ENCODE assay signal across 33 cellular contexts in the genomic region with DNA sequence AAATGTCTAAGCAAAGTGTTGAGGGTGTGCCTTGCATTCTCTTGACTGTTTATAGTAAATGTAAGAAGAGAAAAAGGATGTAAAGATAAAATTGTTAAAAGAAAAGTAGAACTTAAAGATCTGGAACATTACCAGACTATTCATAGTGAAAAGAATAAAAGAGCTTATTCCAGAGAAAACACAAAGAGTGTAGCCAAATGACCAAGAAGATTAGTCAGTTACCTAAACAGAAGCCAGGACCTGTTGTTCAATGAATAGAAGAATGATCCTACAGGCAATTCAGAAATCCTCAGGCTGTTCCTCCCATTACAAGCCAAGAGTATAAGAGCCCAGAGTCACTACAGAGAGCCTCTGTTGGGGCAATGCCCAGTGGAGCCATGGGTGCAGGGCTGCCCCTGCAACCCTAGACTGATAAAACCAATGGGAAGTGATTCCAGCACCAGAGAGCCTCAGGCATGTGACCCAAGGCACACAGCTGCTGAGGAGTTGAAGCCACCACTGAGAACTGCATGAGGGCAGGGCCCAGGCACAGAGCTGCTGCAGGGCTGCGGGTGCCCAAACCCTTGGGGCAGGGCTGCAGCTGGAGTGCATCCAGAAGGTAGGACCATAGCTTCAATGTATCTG.
DNase-seq lines count a peak whose midpoint lies in the region; ATAC-seq, FAIRE-seq and TF ChIP-seq lines count a peak whose summit lies in the region.
"Had no signal": no experiment of that assay in that cellular context is flagged by ENCODE, and none has a peak within 500 bp of the region (broad histone marks: within the 10 kb centered on the region; RNA-seq: fewer than 3 reads in every experiment).

No MANE protein-coding gene starts in this region.

- H2AFZ ChIP-seq in mesenchymal stem cell (ENCODE audit: low read depth, low read length): no peak overlapping the region
- no peak overlapping the region for H2AFZ ChIP-seq in HepG2 (ENCODE audit: low read length)
- H2AFZ ChIP-seq: GM23338, hepatocyte, neural progenitor cell, PC-9 had no signal

- peak; percentile 73 for ATAC-seq in left ventricle myocardium superior
- no peak for ATAC-seq in right cardiac atrium
- no peak for ATAC-seq in GM21447 (IDR thresholded peaks at IDR 0.05; ENCODE audit: unreplicated experiment)
- ATAC-seq in HepG2: no peak
- ATAC-seq: activated CD8-positive, alpha-beta T cell treated with anti-CD3 and anti-CD28 coated beads, Interleukin-2, amount 10 ng/mL, durations not matched to agents 7 days and 5 days; gastroesophageal sphincter; GM23338; K562 had no signal

- H3K4ac ChIP-seq in mesenchymal stem cell (ENCODE audit: low read depth in 1 of 2, low read length in 2 of 2): no peak overlapping the region

- no peaks in the 10 kb centered on the region for H3K36me3 ChIP-seq in mesenchymal stem cell (ENCODE audit: control insufficient read depth in 1 of 2, insufficient read depth in 2 of 2, low read depth in 1 of 2, low read length in 2 of 2)
- H3K36me3 ChIP-seq in HepG2 (replicated peaks in 1 of 2; ENCODE audit: control insufficient read depth in 1 of 2, insufficient read depth in 2 of 2, low read length in 2 of 2): no peaks in the 10 kb centered on the region
- H3K36me3 ChIP-seq: ascending aorta, gastroesophageal sphincter, neural progenitor cell, right atrium auricular region, uterus had no signal

- H4K20me1 ChIP-seq in HepG2 (ENCODE audit: insufficient read depth, low read length): no peaks in the 10 kb centered on the region

- peaks cover 57% of the 10 kb centered on the region for H3K4me1 Mint-ChIP-seq in chondrocyte (ENCODE audit: low read depth)
- H3K4me1 Mint-ChIP-seq: central memory CD8-positive, alpha-beta T cell; GM23338; neural progenitor cell had no signal

- no peaks in the 10 kb centered on the region for H3K79me2 ChIP-seq in HepG2 (ENCODE audit: insufficient read depth, low read length)
- H3K79me2 ChIP-seq: hepatocyte had no signal

- H3K9me3 Mint-ChIP-seq in chondrocyte (ENCODE audit: low read depth): peaks cover 22% of the 10 kb centered on the region
- H3K9me3 Mint-ChIP-seq: activated naive CD8-positive, alpha-beta T cell treated with anti-CD3 and anti-CD28 coated beads for 36 hours; central memory CD8-positive, alpha-beta T cell; dendritic cell treated with granulocyte-macrophage colony-stimulating factor and Interleukin-4, amounts not matched to agents 40 ng/mL and 50 ng/mL, for 4 days; GM23338 had no signal

- intact Hi-C loops in left ventricle myocardium superior (cut with micrococcal nuclease) (no loop called here), right cardiac atrium (cut with DNase I) (no loop called here), HepG2 (cut with micrococcal nuclease; ENCODE audit: unreplicated experiment) (no loop called here)

- no peak overlapping the region for H3K18ac ChIP-seq in mesenchymal stem cell (ENCODE audit: low read depth in 1 of 2, low read length in 2 of 2)

- no peak overlapping the region for H3K14ac ChIP-seq in mesenchymal stem cell (ENCODE audit: low read length in 2 of 2)

- no peak overlapping the region for H2BK12ac ChIP-seq in mesenchymal stem cell (ENCODE audit: low read length in 2 of 2)

- WGBS in right cardiac atrium: 93% methylated on average over 1 of the region's 1 CpG
- WGBS in mesenchymal stem cell: 86% methylated on average over 1 of the region's 1 CpG
- 14% methylated on average over 1 of the region's 1 CpG for WGBS in HepG2 (ENCODE audit: low lambda C conversion rate)

- peak overlapping the region; percentile 42 for H3K27ac Mint-ChIP-seq in chondrocyte (ENCODE audit: unreplicated experiment)
- H3K27ac Mint-ChIP-seq: activated CD8-positive, alpha-beta T cell treated with anti-CD3 and anti-CD28 coated beads, Interleukin-2, amount 10 ng/mL, durations not matched to agents 7 days and 5 days; activated naive CD8-positive, alpha-beta T cell treated with anti-CD3 and anti-CD28 coated beads for 36 hours; CD4-positive, alpha-beta T cell; dendritic cell treated with granulocyte-macrophage colony-stimulating factor and Interleukin-4, amounts not matched to agents 40 ng/mL and 50 ng/mL, for 4 days; GM23338; memory B cell; neural progenitor cell; stimulated activated naive CD8-positive, alpha-beta T cell treated with anti-CD3 and anti-CD28 coated beads, Interleukin-15, Interleukin-2, amounts not matched to agents 100 ng/mL and 50 ng/mL, for 24 hours had no signal

- TF ChIP-seq CTCF in chondrocyte (IDR thresholded peaks at IDR 0.05) (no peak), HepG2 (CRISPR knock-in tag; IDR thresholded peaks at IDR 0.05) (no peak)

- no peaks in the 10 kb centered on the region for H3K4me1 ChIP-seq in right cardiac atrium (ENCODE audit: control insufficient read depth, insufficient read depth, low read length)
- H3K4me1 ChIP-seq in mesenchymal stem cell (ENCODE audit: control insufficient read depth, insufficient read depth, low read depth, low read length): peaks cover 2% of the 10 kb centered on the region
- peaks cover 13% of the 10 kb centered on the region for H3K4me1 ChIP-seq in HepG2 (ENCODE audit: insufficient read depth, low read length)
- H3K4me1 ChIP-seq: ascending aorta, gastroesophageal sphincter, right atrium auricular region, uterus had no signal

- H3K27me3 Mint-ChIP-seq in chondrocyte (ENCODE audit: low read depth): no peaks in the 10 kb centered on the region
- H3K27me3 Mint-ChIP-seq: activated naive CD8-positive, alpha-beta T cell treated with anti-CD3 and anti-CD28 coated beads for 36 hours; CD4-positive, alpha-beta T cell had no signal

- H2AK5ac ChIP-seq in mesenchymal stem cell (ENCODE audit: low read length, severe bottlenecking): no peak overlapping the region

- H3K9me3 ChIP-seq in right cardiac atrium (ENCODE audit: control insufficient read depth, low read length) (no peaks in the 10 kb centered on the region), mesenchymal stem cell (ENCODE audit: control insufficient read depth, low read length) (peaks cover 3% of the 10 kb centered on the region), HepG2 (ENCODE audit: low read length) (no peaks in the 10 kb centered on the region)
- H3K9me3 ChIP-seq: ascending aorta, gastroesophageal sphincter, uterus had no signal

- in situ Hi-C loops in HepG2 (cut with HindIII; ENCODE audit: extremely low pct_ligation_motif_present, low pct_unique_long_range_greater_than_20kb): no loop called here

- CTCF ChIA-PET in HepG2 (lab: Yijun Ruan, JAX; ENCODE audit: low intra/inter-chr PET ratio, low total read pairs): no interaction called here

- H3K4me2 ChIP-seq in mesenchymal stem cell (ENCODE audit: low read length, poor library complexity, severe bottlenecking) (no peak overlapping the region), HepG2 (ENCODE audit: low read depth, low read length) (no peak overlapping the region)
- H3K4me2 ChIP-seq: GM23338, hepatocyte, neural progenitor cell, PC-9 had no signal

- H3K4me3 Mint-ChIP-seq in chondrocyte (ENCODE audit: unreplicated experiment): no peak overlapping the region
- H3K4me3 Mint-ChIP-seq: activated CD8-positive, alpha-beta T cell treated with anti-CD3 and anti-CD28 coated beads, Interleukin-2, amount 10 ng/mL, durations not matched to agents 7 days and 5 days; activated naive CD8-positive, alpha-beta T cell treated with anti-CD3 and anti-CD28 coated beads for 36 hours; CD4-positive, alpha-beta T cell; central memory CD8-positive, alpha-beta T cell; dendritic cell treated with granulocyte-macrophage colony-stimulating factor and Interleukin-4, amounts not matched to agents 40 ng/mL and 50 ng/mL, for 4 days; GM23338; memory B cell; neural progenitor cell; stimulated activated naive CD8-positive, alpha-beta T cell treated with anti-CD3 and anti-CD28 coated beads, Interleukin-15, Interleukin-2, amounts not matched to agents 100 ng/mL and 50 ng/mL, for 24 hours had no signal

- no peak for TF ChIP-seq RAD21 in HepG2 (CRISPR knock-in tag; IDR thresholded peaks at IDR 0.05)

- no peak overlapping the region for H2BK5ac ChIP-seq in mesenchymal stem cell (ENCODE audit: low read depth, low read length, poor library complexity, severe bottlenecking)

- no peak overlapping the region for H2BK120ac ChIP-seq in mesenchymal stem cell (ENCODE audit: low read depth, low read length)

- TF ChIP-seq EP300 in HepG2 (IDR thresholded peaks at IDR 0.05; ENCODE audit: low read depth in 2 of 2, low read length in 2 of 2) (no peak), HepG2 (CRISPR knock-in tag; IDR thresholded peaks at IDR 0.05; ENCODE audit: borderline replicate concordance) (no peak)

- H3K4me3 ChIP-seq in right cardiac atrium (ENCODE audit: low read length) (no peak overlapping the region), mesenchymal stem cell (ENCODE audit: insufficient read depth in 1 of 2, low read depth in 1 of 2, low read length in 2 of 2) (no peak overlapping the region), HepG2 (replicated peaks in 1 of 3; ENCODE audit: insufficient read depth in 1 of 3, low read depth in 2 of 3, low read length in 3 of 3) (no peak overlapping the region)
- H3K4me3 ChIP-seq: ascending aorta, gastroesophageal sphincter, GM23338, hepatocyte, K562, neural progenitor cell, PC-9, right atrium auricular region, uterus had no signal

- BruUV-seq in HepG2 (replicated peaks; lab: Mats Ljungman, UMichigan): no TSS peak

- no peak for TF ChIP-seq POLR2A in HepG2 (IDR thresholded peaks at IDR 0.05; ENCODE audit: insufficient read depth in 1 of 2, low read depth in 2 of 2, low read length in 2 of 2)

- H2BK15ac ChIP-seq in mesenchymal stem cell (ENCODE audit: low read depth, poor library complexity, severe bottlenecking): no peak overlapping the region

- H3K79me1 ChIP-seq in mesenchymal stem cell (replicated peaks; ENCODE audit: low read length, poor library complexity, severe bottlenecking): no peaks in the 10 kb centered on the region

- H3K9ac ChIP-seq in mesenchymal stem cell (ENCODE audit: low read length) (no peak overlapping the region), HepG2 (ENCODE audit: insufficient read depth, low read depth, low read length) (no peak overlapping the region)
- H3K9ac ChIP-seq: neural progenitor cell had no signal

- peak; percentile 31 for DNase-seq in left ventricle myocardium superior
- no peak for DNase-seq in right cardiac atrium
- no peak for DNase-seq in chondrocyte (ENCODE audit: low spot score)
- DNase-seq in mesenchymal stem cell: no peak
- DNase-seq in HepG2 (ENCODE audit: low spot score): no peak
- DNase-seq in midbrain (lab: John Stamatoyannopoulos, UW): no peak
- DNase-seq in NCI-H1105 treated with DMSO at 0.1 percent for 48 hours (lab: John Stamatoyannopoulos, UW): no peak
- DNase-seq: activated CD8-positive, alpha-beta T cell treated with anti-CD3 and anti-CD28 coated beads, Interleukin-2, amount 10 ng/mL, durations not matched to agents 7 days and 5 days; activated naive CD8-positive, alpha-beta T cell treated with anti-CD3 and anti-CD28 coated beads for 36 hours; CD4-positive, alpha-beta T cell; DND-41; NCI-H1417; NCI-H2029 treated with DMSO at 0.1 percent for 48 hours; NCI-H2227 treated with DMSO at 0.1 percent for 48 hours; NCI-H526; PC-9; SHP77 treated with DMSO at 0.1 percent for 48 hours; stimulated activated CD4-positive, alpha-beta T cell treated with anti-CD3 and anti-CD28 coated beads, Interleukin-2, amount 100 ng/mL, for 24 hours; SW 1271; T-helper 9 cell; uterus had no signal

- peak overlapping the region; percentile 45 for H4K8ac ChIP-seq in mesenchymal stem cell (ENCODE audit: low read length)

- H3K27ac ChIP-seq in right cardiac atrium (ENCODE audit: low read length) (no peak overlapping the region), mesenchymal stem cell (ENCODE audit: low read length, poor library complexity, severe bottlenecking) (no peak overlapping the region), HepG2 (ENCODE audit: extremely low read length, insufficient read depth, low read length) (no peak overlapping the region)
- H3K27ac ChIP-seq: ascending aorta, hepatocyte, neural progenitor cell, PC-9, uterus had no signal

- no peaks in the 10 kb centered on the region for H3K27me3 ChIP-seq in right cardiac atrium (ENCODE audit: control insufficient read depth, insufficient read depth)
- no peaks in the 10 kb centered on the region for H3K27me3 ChIP-seq in mesenchymal stem cell (ENCODE audit: control insufficient read depth in 1 of 2, insufficient read depth in 1 of 2, low read length in 2 of 2)
- no peaks in the 10 kb centered on the region for H3K27me3 ChIP-seq in HepG2 (ENCODE audit: control insufficient read depth in 1 of 2, insufficient read depth in 2 of 2, low read length in 2 of 2)
- H3K27me3 ChIP-seq: ascending aorta, gastroesophageal sphincter, hepatocyte, neural progenitor cell, right atrium auricular region, uterus had no signal

- peaks cover 9% of the 10 kb centered on the region for H3K36me3 Mint-ChIP-seq in chondrocyte (ENCODE audit: low read depth)
- H3K36me3 Mint-ChIP-seq: activated naive CD8-positive, alpha-beta T cell treated with anti-CD3 and anti-CD28 coated beads for 36 hours; neural progenitor cell had no signal

- H4K91ac ChIP-seq in mesenchymal stem cell (ENCODE audit: low read length): peak overlapping the region; percentile 2

- no peak overlapping the region for H3K23ac ChIP-seq in mesenchymal stem cell (ENCODE audit: low read length in 2 of 2)

- no peak for FAIRE-seq in HepG2 (lab: Jason Lieb, UNC)
- FAIRE-seq: K562 had no signal

- POLR2A ChIA-PET in HepG2 (lab: Yijun Ruan, JAX): no interaction called here
